ENCODE assay signal across 24 cellular contexts in the genomic region with DNA sequence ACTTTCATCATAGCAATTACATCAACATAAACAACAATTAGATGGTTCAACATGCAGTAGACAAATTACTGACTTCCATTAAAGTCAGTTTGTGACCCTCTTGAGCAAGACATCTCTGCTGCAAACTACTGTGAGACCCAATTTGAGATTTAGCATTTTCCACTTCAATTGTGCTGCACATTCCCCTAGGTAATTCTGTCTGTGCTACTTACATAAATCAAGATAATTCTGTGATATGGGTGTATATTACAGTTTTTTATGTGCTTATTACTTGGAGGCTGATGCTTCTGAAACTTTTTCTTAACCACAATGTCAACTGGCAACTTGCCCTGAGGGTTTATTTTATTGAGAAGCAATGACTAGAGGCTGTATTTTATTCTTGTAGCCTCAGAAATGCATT.
A peak's percentile ranks its signal among the peaks of the same experiment; 100 is the strongest.
DNase-seq lines count a peak whose midpoint lies in the region; ATAC-seq and TF ChIP-seq lines count a peak whose summit lies in the region.
"Had no signal": no experiment of that assay in that cellular context is flagged by ENCODE, and none has a peak within 500 bp of the region (broad histone marks: within the 10 kb centered on the region; RNA-seq: fewer than 3 reads in every experiment).

No MANE protein-coding gene starts in this region.

- H2BK12ac ChIP-seq in H9 (ENCODE audit: insufficient read length, low read depth, low read length): no peak overlapping the region

- no peak overlapping the region for H4K5ac ChIP-seq in H9 (ENCODE audit: insufficient read length, low read depth, low read length)

- no peaks in the 10 kb centered on the region for H3K79me1 ChIP-seq in H9 (ENCODE audit: insufficient read depth, low read depth, low read length, poor library complexity, severe bottlenecking)

- no peak overlapping the region for H4K8ac ChIP-seq in H9 (replicated peaks; ENCODE audit: insufficient read length, low read depth, low read length)

- no peaks in the 10 kb centered on the region for H3K4me1 ChIP-seq in H9 (ENCODE audit: insufficient read depth, low read length)
- H3K4me1 ChIP-seq in ovary (ENCODE audit: insufficient read depth): no peaks in the 10 kb centered on the region
- H3K4me1 ChIP-seq: BLaER1, SJSA1 had no signal

- H3K36me3 Mint-ChIP-seq in H9 (ENCODE audit: insufficient read depth in 1 of 3, low read depth in 3 of 3) (peaks cover 0 to 4% (median 2%) of the 10 kb centered on the region in 3 experiments; a peak in 4 of 7 replicates), T-helper 17 cell (ENCODE audit: low read depth) (no peaks in the 10 kb centered on the region)
- H3K36me3 Mint-ChIP-seq: CD4-positive, CD25-positive, alpha-beta regulatory T cell; IgD-negative memory B cell; T-cell had no signal

- no peak overlapping the region for H2BK120ac ChIP-seq in H9 (ENCODE audit: low read depth, low read length, poor library complexity, severe bottlenecking)

- H3K4me3 Mint-ChIP-seq in H9: no peak overlapping the region
- H3K4me3 Mint-ChIP-seq in T-helper 17 cell: no peak overlapping the region
- H3K4me3 Mint-ChIP-seq: CD4-positive, CD25-positive, alpha-beta regulatory T cell; GM23338; IgD-negative memory B cell; T-cell; T-helper 2 cell treated with Interferon-gamma antibody and Interleukin-4, amounts not matched to agents 5 μg/mL and 100 μg/mL, for 36 hours had no signal

- no peaks in the 10 kb centered on the region for H3K23me2 ChIP-seq in H9 (ENCODE audit: insufficient read length, low read depth, low read length, poor library complexity, severe bottlenecking)

- no peak overlapping the region for H2BK15ac ChIP-seq in H9 (ENCODE audit: low read depth, low read length)

- H3K14ac ChIP-seq in H9 (ENCODE audit: insufficient read depth, low read length): no peak overlapping the region

- no peak for TF ChIP-seq EP300 in ovary (IDR thresholded peaks at IDR 0.05)

- no peaks in the 10 kb centered on the region for H4K20me1 ChIP-seq in H9 (ENCODE audit: control insufficient read depth, insufficient read depth, insufficient read length)
- H4K20me1 ChIP-seq: BLaER1 had no signal

- no peak overlapping the region for H3K4me3 ChIP-seq in ovary
- H3K4me3 ChIP-seq: BLaER1, GM12878, GM23338, SJSA1 had no signal

- peaks cover 6% of the 10 kb centered on the region in 2 experiments; a peak in 3 of 5 replicates for H3K9me3 Mint-ChIP-seq in H9

- TF ChIP-seq POLR2A in ovary (IDR thresholded peaks at IDR 0.05): no peak

- ATAC-seq in T-helper 17 cell: no peak
- ATAC-seq: GM12878, GM23338, HCT116, T-cell had no signal

- no peak overlapping the region for H3K56ac ChIP-seq in H9 (ENCODE audit: insufficient read length, low read depth, low read length)

- no peak overlapping the region for H2AK5ac ChIP-seq in H9 (ENCODE audit: insufficient read length, low read length)

- no peak overlapping the region for H4K91ac ChIP-seq in H9 (ENCODE audit: insufficient read length, low read depth, low read length)

- H3T11ph ChIP-seq in H9 (ENCODE audit: low read length): no peak overlapping the region

- H2BK20ac ChIP-seq in H9 (ENCODE audit: low read depth, low read length, poor library complexity, severe bottlenecking): no peak overlapping the region

- H3K27me3 Mint-ChIP-seq in H9 (ENCODE audit: low read depth): no peaks in the 10 kb centered on the region
- no peaks in the 10 kb centered on the region for H3K27me3 Mint-ChIP-seq in T-helper 17 cell
- H3K27me3 Mint-ChIP-seq: CD4-positive, CD25-positive, alpha-beta regulatory T cell; IgD-negative memory B cell; T-cell had no signal

- TF ChIP-seq CTCF in H9 (conservative IDR thresholded peaks at IDR 0.05) (no peak), ovary (IDR thresholded peaks at IDR 0.05) (no peak)

- intact Hi-C loops in ovary (cut with DNase I): no loop called here

- H3K27ac Mint-ChIP-seq in H9 (no peak overlapping the region), T-helper 17 cell (no peak overlapping the region)
- H3K27ac Mint-ChIP-seq: CD4-positive, CD25-positive, alpha-beta regulatory T cell; GM23338; IgD-negative memory B cell; T-cell; T-helper 2 cell treated with Interferon-gamma antibody and Interleukin-4, amounts not matched to agents 5 μg/mL and 100 μg/mL, for 36 hours had no signal

- no peak overlapping the region for H3K23ac ChIP-seq in H9 (ENCODE audit: insufficient read length, low read depth, low read length)

- H3K9ac ChIP-seq in H9 (ENCODE audit: extremely low read depth, insufficient read length, low read length): no peak overlapping the region
- H3K9ac ChIP-seq: BLaER1, KMS-11 had no signal

- DNase-seq in DMS79 (lab: John Stamatoyannopoulos, UW) (peak; percentile 2), NCI-H1105 (lab: John Stamatoyannopoulos, UW) (peak; percentile 72), NCI-H1930 (lab: John Stamatoyannopoulos, UW) (peak; percentile 77 to 82), NCI-H748 treated with DMSO at 0.1 percent for 48 hours (lab: John Stamatoyannopoulos, UW) (peak; percentile 79), H9 (no peak), T-helper 17 cell (no peak), ovary (no peak)
- no peak for DNase-seq in effector CD4-positive, alpha-beta T cell
- DNase-seq: CD4-positive, CD25-positive, alpha-beta regulatory T cell; MM.1S; NCI-H446 treated with DMSO at 0.1 percent for 48 hours; NCI-H526 treated with DMSO at 0.1 percent for 48 hours; Right ventricle myocardium superior; RPMI8226; T-cell had no signal

- H3K27ac ChIP-seq in H9 (ENCODE audit: insufficient read length, low read depth, low read length) (no peak overlapping the region), ovary (no peak overlapping the region)
- H3K27ac ChIP-seq: BLaER1, HL-60, KMS-11, SJSA1 had no signal

- H2BK5ac ChIP-seq in H9 (ENCODE audit: insufficient read length, low read length): no peak overlapping the region

- H3K36me3 ChIP-seq in ovary: no peaks in the 10 kb centered on the region
- H3K36me3 ChIP-seq: BLaER1, SJSA1 had no signal

- no peaks in the 10 kb centered on the region for H3K4me1 Mint-ChIP-seq in H9
- no peaks in the 10 kb centered on the region for H3K4me1 Mint-ChIP-seq in T-helper 17 cell
- H3K4me1 Mint-ChIP-seq: CD4-positive, CD25-positive, alpha-beta regulatory T cell; GM23338; IgD-negative memory B cell; T-cell had no signal

- H3K9me3 ChIP-seq in H9 (ENCODE audit: control insufficient read depth, low read depth, low read length) (no peaks in the 10 kb centered on the region), T-helper 17 cell (ENCODE audit: control insufficient read depth, low read length, poor library complexity, severe bottlenecking) (no peaks in the 10 kb centered on the region), ovary (no peaks in the 10 kb centered on the region)
- H3K9me3 ChIP-seq: BLaER1, SJSA1 had no signal

- H3K27me3 ChIP-seq in H9 (ENCODE audit: insufficient read depth, low read length) (no peaks in the 10 kb centered on the region), ovary (no peaks in the 10 kb centered on the region)
- H3K27me3 ChIP-seq: BLaER1, SJSA1 had no signal

- no peak overlapping the region for H3K4ac ChIP-seq in H9 (ENCODE audit: low read depth, low read length)

- no peak overlapping the region for H2AFZ ChIP-seq in H9 (ENCODE audit: low read length)
- H2AFZ ChIP-seq: GM23338 had no signal

- H3K18ac ChIP-seq in H9 (ENCODE audit: insufficient read length, low read depth, low read length): no peak overlapping the region

- no peak overlapping the region for H3K4me2 ChIP-seq in H9 (ENCODE audit: insufficient read depth, insufficient read length, low read length)
- H3K4me2 ChIP-seq: BLaER1, GM23338, KMS-11 had no signal

- no peaks in the 10 kb centered on the region for H3K79me2 ChIP-seq in H9 (ENCODE audit: insufficient read depth, low read length)

Comparison
In these comparisons a context has a peak if more than half of its experiments do, and no peak if none do; other contexts are left out.
1. DNase-seq: peak in DMS79 (single experiment), NCI-H1105 (single experiment), NCI-H1930 (2 of 2) and NCI-H748 treated with DMSO at 0.1 percent for 48 hours (single experiment); none in H9 (single experiment), effector CD4-positive, alpha-beta T cell (single experiment), T-helper 17 cell (0 of 3) and ovary (0 of 5).